In genomic region chr4:145554691-145555090, GRCh38 we compare ENCODE assay signal across 1 cellular context.
TF ChIP-seq lines count a peak whose summit lies in the region.

No MANE protein-coding gene starts in this region.

TF ChIP-seq in WTC11, 78 proteins besides CTCF, POLR2A, EP300 and RAD21 (continued from another document):
- TF ChIP-seq ZNF512 (CRISPR knock-in tag; IDR thresholded peaks at IDR 0.05; ENCODE audit: borderline replicate concordance) (no peak), ZSCAN18 (CRISPR knock-in tag; IDR thresholded peaks at IDR 0.05) (no peak), NFE2L1 (CRISPR knock-in tag; IDR thresholded peaks at IDR 0.05) (no peak), ETV6 (CRISPR knock-in tag; IDR thresholded peaks at IDR 0.05) (no peak)
TF ChIP-seq in WTC11: peak in this region for 0.
